In the genomic region with DNA sequence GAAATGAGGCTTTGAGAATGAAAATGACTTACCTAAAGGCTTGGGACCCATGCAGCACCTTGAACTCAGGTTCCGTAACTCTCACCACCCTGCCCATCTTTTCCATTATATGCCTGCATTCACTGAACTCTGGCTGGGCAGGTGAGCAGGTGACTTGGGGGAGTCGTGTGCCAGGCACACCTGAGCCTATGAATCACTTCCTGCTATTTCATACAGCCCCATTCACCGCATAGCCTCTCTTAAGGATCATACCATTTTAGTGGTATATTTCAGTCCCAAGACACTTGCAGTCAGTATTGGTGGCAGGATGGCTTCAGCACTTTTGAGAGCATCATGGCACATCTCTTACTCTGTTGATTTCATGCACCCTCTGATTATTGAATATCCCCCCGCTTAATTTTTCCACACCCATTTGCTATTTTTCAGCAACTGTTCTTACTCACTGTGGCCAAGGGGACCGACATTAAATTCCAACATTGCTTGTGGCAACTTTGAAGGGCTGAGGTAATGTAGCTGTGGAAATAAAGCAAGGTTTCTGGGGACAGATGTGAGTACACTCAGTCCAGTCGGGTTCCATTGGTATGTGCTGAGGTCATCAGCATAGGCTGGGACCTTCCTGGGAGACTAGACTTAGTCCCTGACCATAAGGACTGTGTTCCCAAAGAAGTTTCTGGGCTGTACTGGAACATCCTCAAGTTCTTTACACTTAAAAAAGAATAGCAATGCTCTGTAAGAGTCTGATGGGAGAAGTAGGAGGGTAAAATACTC, we compare ENCODE assay signal across 15 cellular contexts. TPM values are rescaled to one million over a fixed set of nuclear protein-coding genes. Genes with fewer than 3 reads are reported as not detected.
DNase-seq lines count a peak whose midpoint lies in the region; ATAC-seq, FAIRE-seq and TF ChIP-seq lines count a peak whose summit lies in the region.
"Had no signal": no experiment of that assay in that cellular context is flagged by ENCODE, and none has a peak within 500 bp of the region (broad histone marks: within the 10 kb centered on the region; RNA-seq: fewer than 3 reads in every experiment).

No MANE protein-coding gene starts in this region.

- TF ChIP-seq CTCF in RWPE2 (IDR thresholded peaks at IDR 0.05; ENCODE audit: poor library complexity, severe bottlenecking) (no peak), fibroblast of pulmonary artery (IDR thresholded peaks at IDR 0.05; ENCODE audit: low read length, missing control alignments) (no peak), type B pancreatic cell (conservative IDR thresholded peaks at IDR 0.05) (no peak)

- H3K4me3 ChIP-seq in RWPE2 (ENCODE audit: severe bottlenecking) (no peak overlapping the region), fibroblast of pulmonary artery (replicated peaks; ENCODE audit: low read depth, low read length) (no peak overlapping the region)
- H3K4me3 ChIP-seq: colonic mucosa, vagina had no signal

- H3K9me3 Mint-ChIP-seq in type B pancreatic cell, result no peaks in the 10 kb centered on the region

- no peaks in the 10 kb centered on the region for H3K36me3 ChIP-seq in RWPE2 (ENCODE audit: low read depth)
- H3K36me3 ChIP-seq: colonic mucosa, vagina had no signal

- peak overlapping the region; percentile 7 for H3K27ac ChIP-seq in RWPE2 (ENCODE audit: poor library complexity, severe bottlenecking)
- H3K27ac ChIP-seq: colonic mucosa, vagina had no signal

- DNase-seq in DMS53 treated with DMSO at 0.1 percent for 48 hours (lab: John Stamatoyannopoulos, UW; ENCODE audit: unreplicated experiment), result peak; percentile 56
- no peak for DNase-seq in RWPE2 (ENCODE audit: low spot score)
- peak; percentile 31 for DNase-seq in fibroblast of pulmonary artery (ENCODE audit: low read depth)
- DNase-seq in non-pigmented ciliary epithelial cell (ENCODE audit: low read depth), result peak; percentile 73
- DNase-seq in type B pancreatic cell (ENCODE audit: extremely low spot score, unreplicated experiment), result no peak
- no peak for DNase-seq in frontal cortex (ENCODE audit: low spot score in 2 of 2)
- DNase-seq in Kasumi-1 (lab: John Stamatoyannopoulos, UW), result no peak
- no peak for DNase-seq in NK-92 treated with Interleukin-12 subunit alpha and Interleukin-12 subunit beta, amount 100 ng/mL, for 24 hours (lab: John Stamatoyannopoulos, UW)
- DNase-seq: colonic mucosa; NCI-H1417 treated with DMSO at 0.1 percent for 48 hours; NCI-H510A treated with DMSO at 0.1 percent for 48 hours; stimulated activated CD8-positive, alpha-beta memory T cell treated with anti-CD3 and anti-CD28 coated beads, Interleukin-4, amount 100 ng/mL, for 48 hours had no signal

- peak; percentile 54; the same call in 2 of the 3 replicates for ATAC-seq in RWPE2 (ENCODE audit: low read depth)
- ATAC-seq: Panc1 had no signal

- peaks cover 13% of the 10 kb centered on the region for H3K4me1 Mint-ChIP-seq in type B pancreatic cell (ENCODE audit: unreplicated experiment)

- no peaks in the 10 kb centered on the region for H3K9me3 ChIP-seq in RWPE2 (ENCODE audit: severe bottlenecking)
- H3K9me3 ChIP-seq: colonic mucosa, vagina had no signal

- FAIRE-seq in frontal cortex (lab: Jason Lieb, UNC), result no peak
- FAIRE-seq: GM18507 had no signal

- no peaks in the 10 kb centered on the region for H3K36me3 Mint-ChIP-seq in type B pancreatic cell

- no peak overlapping the region for H3K27ac Mint-ChIP-seq in type B pancreatic cell

- H3K27me3 Mint-ChIP-seq in type B pancreatic cell, result peaks cover 7% of the 10 kb centered on the region

- no peaks in the 10 kb centered on the region for H3K27me3 ChIP-seq in RWPE2 (ENCODE audit: insufficient read depth, poor library complexity, severe bottlenecking)
- H3K27me3 ChIP-seq: colonic mucosa, vagina had no signal

- H3K4me1 ChIP-seq in RWPE2 (ENCODE audit: insufficient read depth, poor library complexity, severe bottlenecking), result peaks cover 16% of the 10 kb centered on the region
- H3K4me1 ChIP-seq: colonic mucosa, vagina had no signal

- no peak overlapping the region for H3K4me3 Mint-ChIP-seq in type B pancreatic cell

RNA-seq across cellular contexts. Expression of a gene that starts 39.8 kb away (rescaled TPM):
- total RNA-seq in type B pancreatic cell (ENCODE audit: low replicate concordance), result 3.7 and 4.4 TPM in 2 replicates
- total RNA-seq in frontal cortex, result 2.9 TPM

Comparison
In these comparisons a context has a peak if more than half of its experiments do, and no peak if none do; other contexts are left out.
1. DNase-seq: peak in DMS53 treated with DMSO at 0.1 percent for 48 hours (single experiment), fibroblast of pulmonary artery (single experiment) and non-pigmented ciliary epithelial cell (single experiment); none in RWPE2 (single experiment), type B pancreatic cell (single experiment), frontal cortex (0 of 2), Kasumi-1 (0 of 2) and NK-92 treated with Interleukin-12 subunit alpha and Interleukin-12 subunit beta, amount 100 ng/mL, for 24 hours (single experiment).